ENCODE assay signal across 1 cellular context in genomic region chr22:19827341-19828034, GRCh38.
TF ChIP-seq lines count a peak whose summit lies in the region.

No MANE protein-coding gene starts in this region.

TF ChIP-seq in K562, 482 proteins besides CTCF, POLR2A, EP300 and RAD21 (continued from another document):
- TF ChIP-seq HBP1 (CRISPR knock-in tag; IDR thresholded peaks at IDR 0.05): 0 out of 2 replicates have a peak, but pooled peaks have one; percentile 1
- TF ChIP-seq SIRT6 (IDR thresholded peaks at IDR 0.05; ENCODE audit: low read depth, low read length): no peak
- peak; percentile 12; the same call in 1 of the 2 replicates for TF ChIP-seq JUN (IDR thresholded peaks at IDR 0.05; ENCODE audit: borderline replicate concordance, low read depth, low read length)
- TF ChIP-seq JUN (CRISPR knock-in tag; IDR thresholded peaks at IDR 0.05; ENCODE audit: borderline replicate concordance): no peak
